ENCODE assay signal across 9 cellular contexts in genomic region chr7:49001610-49002033, GRCh38.
DNase-seq lines count a peak whose midpoint lies in the region; ATAC-seq and TF ChIP-seq lines count a peak whose summit lies in the region.
"Had no signal": no experiment of that assay in that cellular context is flagged by ENCODE, and none has a peak within 500 bp of the region (broad histone marks: within the 10 kb centered on the region; RNA-seq: fewer than 3 reads in every experiment).

No MANE protein-coding gene starts in this region.

- intact Hi-C loops in natural killer cell (cut with micrococcal nuclease) = no loop called here

- no peak for TF ChIP-seq CTCF in natural killer cell (IDR thresholded peaks at IDR 0.05)

- DNase-seq in COR-L47 (lab: John Stamatoyannopoulos, UW) = peak; percentile 5
- DNase-seq in NAMALWA (ENCODE audit: low spot score) = peak; percentile 85
- DNase-seq in activated CD8-positive, alpha-beta T cell treated with anti-CD3 and anti-CD28 coated beads, Interleukin-2, amount 10 ng/mL, durations not matched to agents 7 days and 5 days = peak; percentile 33
- peak; percentile 65 for DNase-seq in kidney tubule cell (ENCODE audit: low spot score)
- DNase-seq in AG08396 (ENCODE audit: low spot score) = no peak
- DNase-seq in natural killer cell = no peak
- DNase-seq: upper lobe of left lung had no signal

- POLR2A ChIA-PET in activated CD8-positive, alpha-beta T cell treated with anti-CD3 and anti-CD28 coated beads, Interleukin-2, amount 10 ng/mL, durations not matched to agents 7 days and 5 days (lab: Charles Lee) = no interaction called here

- no peaks in the 10 kb centered on the region for H3K36me3 Mint-ChIP-seq in activated CD8-positive, alpha-beta T cell treated with anti-CD3 and anti-CD28 coated beads, Interleukin-2, amount 10 ng/mL, durations not matched to agents 7 days and 5 days (ENCODE audit: low read depth)
- H3K36me3 Mint-ChIP-seq in natural killer cell = peaks cover 5% of the 10 kb centered on the region

- H3K9me3 Mint-ChIP-seq in activated CD8-positive, alpha-beta T cell treated with anti-CD3 and anti-CD28 coated beads, Interleukin-2, amount 10 ng/mL, durations not matched to agents 7 days and 5 days (ENCODE audit: insufficient read depth) = no peaks in the 10 kb centered on the region
- peaks cover 7 to 9% of the 10 kb centered on the region in 2 donors for H3K9me3 Mint-ChIP-seq in natural killer cell

- no peak overlapping the region for H3K27ac Mint-ChIP-seq in activated CD8-positive, alpha-beta T cell treated with anti-CD3 and anti-CD28 coated beads, Interleukin-2, amount 10 ng/mL, durations not matched to agents 7 days and 5 days
- H3K27ac Mint-ChIP-seq in natural killer cell = no peak overlapping the region

- no peak overlapping the region for H3K4me3 Mint-ChIP-seq in activated CD8-positive, alpha-beta T cell treated with anti-CD3 and anti-CD28 coated beads, Interleukin-2, amount 10 ng/mL, durations not matched to agents 7 days and 5 days
- H3K4me3 Mint-ChIP-seq in natural killer cell = no peak overlapping the region

- CTCF ChIA-PET in activated CD8-positive, alpha-beta T cell treated with anti-CD3 and anti-CD28 coated beads, Interleukin-2, amount 10 ng/mL, durations not matched to agents 7 days and 5 days (lab: Charles Lee) = no interaction called here

- no peaks in the 10 kb centered on the region for H3K27me3 Mint-ChIP-seq in activated CD8-positive, alpha-beta T cell treated with anti-CD3 and anti-CD28 coated beads, Interleukin-2, amount 10 ng/mL, durations not matched to agents 7 days and 5 days (ENCODE audit: low read depth)
- no peaks in the 10 kb centered on the region for H3K27me3 Mint-ChIP-seq in natural killer cell (ENCODE audit: low read depth in 2 of 2)

- ATAC-seq in GM18520 (IDR thresholded peaks at IDR 0.05; ENCODE audit: unreplicated experiment) (peak; percentile 97), HG02798 (IDR thresholded peaks at IDR 0.05; ENCODE audit: poor library complexity, unreplicated experiment) (peak; percentile 99), natural killer cell (no peak)
- peak; percentile 65 for ATAC-seq in activated CD8-positive, alpha-beta T cell treated with anti-CD3 and anti-CD28 coated beads, Interleukin-2, amount 10 ng/mL, durations not matched to agents 7 days and 5 days

- H3K4me1 Mint-ChIP-seq in activated CD8-positive, alpha-beta T cell treated with anti-CD3 and anti-CD28 coated beads, Interleukin-2, amount 10 ng/mL, durations not matched to agents 7 days and 5 days (ENCODE audit: low read depth) = no peaks in the 10 kb centered on the region
- H3K4me1 Mint-ChIP-seq in natural killer cell = no peaks in the 10 kb centered on the region

Comparison
In these comparisons a context has a peak if more than half of its experiments do, and no peak if none do; other contexts are left out.
1. DNase-seq: peak in COR-L47 (single experiment), NAMALWA (single experiment), activated CD8-positive, alpha-beta T cell treated with anti-CD3 and anti-CD28 coated beads, Interleukin-2, amount 10 ng/mL, durations not matched to agents 7 days and 5 days (single experiment) and kidney tubule cell (single experiment); none in AG08396 (single experiment) and natural killer cell (single experiment).
2. ATAC-seq: peak in GM18520 (single experiment), HG02798 (single experiment) and activated CD8-positive, alpha-beta T cell treated with anti-CD3 and anti-CD28 coated beads, Interleukin-2, amount 10 ng/mL, durations not matched to agents 7 days and 5 days (single experiment); none in natural killer cell (0 of 3).